Comparison of ENCODE assay signal across 17 cellular contexts in genomic region chr9:13447551-13448422, GRCh38.
DNase-seq lines count a peak whose midpoint lies in the region; ATAC-seq and TF ChIP-seq lines count a peak whose summit lies in the region.
"Had no signal": no experiment of that assay in that cellular context is flagged by ENCODE, and none has a peak within 500 bp of the region (broad histone marks: within the 10 kb centered on the region; RNA-seq: fewer than 3 reads in every experiment).

No MANE protein-coding gene starts in this region.

- H3K27ac Mint-ChIP-seq in GM23338, result peak overlapping the region; percentile 9; the same call in 1 of the 2 replicates
- peak overlapping the region; percentile 76 for H3K27ac Mint-ChIP-seq in endothelial cell (ENCODE audit: unreplicated experiment)

- H3K9me3 ChIP-seq in mesenchymal stem cell (ENCODE audit: control insufficient read depth, low read length) (no peaks in the 10 kb centered on the region), SJCRH30 (replicated peaks) (no peaks in the 10 kb centered on the region)
- H3K9me3 ChIP-seq: ovary, tibial artery had no signal

- H3K36me3 Mint-ChIP-seq in GM23338 (ENCODE audit: low read depth) (no peaks in the 10 kb centered on the region), endothelial cell (ENCODE audit: low read depth, unreplicated experiment) (no peaks in the 10 kb centered on the region)

- no peaks in the 10 kb centered on the region for H3K27me3 ChIP-seq in GM23338 (ENCODE audit: insufficient read depth)
- H3K27me3 ChIP-seq in mesenchymal stem cell (ENCODE audit: control insufficient read depth in 1 of 2, insufficient read depth in 1 of 2, low read length in 2 of 2), result no peaks in the 10 kb centered on the region
- H3K27me3 ChIP-seq in SJCRH30, result no peaks in the 10 kb centered on the region
- H3K27me3 ChIP-seq: ovary, tibial artery had no signal

- TF ChIP-seq CTCF in GM23338 (conservative IDR thresholded peaks at IDR 0.05; ENCODE audit: low read depth in 2 of 2), result no peak
- TF ChIP-seq CTCF in endothelial cell (IDR thresholded peaks at IDR 0.05; ENCODE audit: unreplicated experiment), result no peak

- DNase-seq in GM23338 (ENCODE audit: low spot score), result no peak
- DNase-seq in NCI-H69 (lab: John Stamatoyannopoulos, UW), result peak; percentile 93
- peak; percentile 9 for DNase-seq in endothelial cell (ENCODE audit: low spot score)
- no peak for DNase-seq in mesenchymal stem cell
- no peak for DNase-seq in SJCRH30
- DNase-seq: activated CD4-positive, CD25-positive, alpha-beta regulatory T cell treated with anti-CD3 and anti-CD28 coated beads, Interleukin-2, amount 50 U/mL, for 72 hours; activated effector memory CD4-positive, alpha-beta T cell treated with anti-CD3 and anti-CD28 coated beads, Interleukin-2, amount 50 U/mL, for 16 hours; head of caudate nucleus; kidney glomerular epithelial cell; MM.1S; ovary; stimulated activated CD4-positive, alpha-beta T cell treated with anti-CD3 and anti-CD28 coated beads, Interleukin-4, amount 100 ng/mL, for 4 hours; T-helper 2 cell; tibial artery had no signal

- 74% methylated on average over 4 of the region's 4 CpGs for WGBS in mesenchymal stem cell

- H4K91ac ChIP-seq in mesenchymal stem cell (ENCODE audit: low read length), result no peak overlapping the region

- no peak overlapping the region for H3K4me3 Mint-ChIP-seq in GM23338
- peak overlapping the region; percentile 42 for H3K4me3 Mint-ChIP-seq in endothelial cell (ENCODE audit: unreplicated experiment)

- H3K27ac ChIP-seq in GM23338 (ENCODE audit: low read depth) (no peak overlapping the region; the same call in 1 of the 2 replicates), mesenchymal stem cell (ENCODE audit: low read length, poor library complexity, severe bottlenecking) (no peak overlapping the region), SJCRH30 (no peak overlapping the region)
- H3K27ac ChIP-seq: ovary had no signal

- no peak overlapping the region for H4K8ac ChIP-seq in mesenchymal stem cell (ENCODE audit: low read length)

- H3K18ac ChIP-seq in mesenchymal stem cell (ENCODE audit: low read depth in 1 of 2, low read length in 2 of 2), result no peak overlapping the region

- no peak overlapping the region for H3K4me3 ChIP-seq in GM23338
- no peak overlapping the region for H3K4me3 ChIP-seq in mesenchymal stem cell (ENCODE audit: insufficient read depth in 1 of 2, low read depth in 1 of 2, low read length in 2 of 2)
- H3K4me3 ChIP-seq in SJCRH30, result no peak overlapping the region
- H3K4me3 ChIP-seq: ovary, tibial artery had no signal

- H2AFZ ChIP-seq in GM23338 (no peak overlapping the region), mesenchymal stem cell (ENCODE audit: low read depth, low read length) (no peak overlapping the region)

- H2BK5ac ChIP-seq in mesenchymal stem cell (ENCODE audit: low read depth, low read length, poor library complexity, severe bottlenecking), result no peak overlapping the region

- H3K79me2 ChIP-seq in GM23338 (replicated peaks; ENCODE audit: insufficient read depth), result no peaks in the 10 kb centered on the region

- no peak overlapping the region for H3K4ac ChIP-seq in mesenchymal stem cell (ENCODE audit: low read depth in 1 of 2, low read length in 2 of 2)

- no peak overlapping the region for H2BK120ac ChIP-seq in mesenchymal stem cell (ENCODE audit: low read depth, low read length)

- no peak overlapping the region for H3K14ac ChIP-seq in mesenchymal stem cell (ENCODE audit: low read length in 2 of 2)

- H3K79me1 ChIP-seq in mesenchymal stem cell (replicated peaks; ENCODE audit: low read length, poor library complexity, severe bottlenecking), result no peaks in the 10 kb centered on the region

- H3K36me3 ChIP-seq in GM23338 (ENCODE audit: insufficient read depth), result no peaks in the 10 kb centered on the region
- H3K36me3 ChIP-seq in mesenchymal stem cell (ENCODE audit: control insufficient read depth in 1 of 2, insufficient read depth in 2 of 2, low read depth in 1 of 2, low read length in 2 of 2), result no peaks in the 10 kb centered on the region
- no peaks in the 10 kb centered on the region for H3K36me3 ChIP-seq in SJCRH30
- H3K36me3 ChIP-seq: ovary, tibial artery had no signal

- peaks cover 23% of the 10 kb centered on the region for H3K4me1 ChIP-seq in GM23338 (ENCODE audit: insufficient read depth)
- H3K4me1 ChIP-seq in mesenchymal stem cell (ENCODE audit: control insufficient read depth, insufficient read depth, low read depth, low read length), result no peaks in the 10 kb centered on the region
- H3K4me1 ChIP-seq in SJCRH30, result peaks cover 12% of the 10 kb centered on the region

- no peak overlapping the region for H3K4me2 ChIP-seq in GM23338
- no peak overlapping the region for H3K4me2 ChIP-seq in mesenchymal stem cell (ENCODE audit: low read length, poor library complexity, severe bottlenecking)

- ATAC-seq in GM23338, result peak; percentile 31; the same call in 1 of the 3 replicates
- ATAC-seq in HG02642 (IDR thresholded peaks at IDR 0.05; ENCODE audit: poor library complexity, unreplicated experiment), result no peak
- no peak for ATAC-seq in HG03342 (IDR thresholded peaks at IDR 0.05; ENCODE audit: unreplicated experiment)
- ATAC-seq in HG03025 (IDR thresholded peaks at IDR 0.05; ENCODE audit: low FRiP score, unreplicated experiment), result no peak

- H2BK15ac ChIP-seq in mesenchymal stem cell (ENCODE audit: low read depth, poor library complexity, severe bottlenecking), result no peak overlapping the region

- no peak overlapping the region for H2AK5ac ChIP-seq in mesenchymal stem cell (ENCODE audit: low read length, severe bottlenecking)

- H3K23ac ChIP-seq in mesenchymal stem cell (ENCODE audit: low read length in 2 of 2), result no peak overlapping the region

- H4K20me1 ChIP-seq in GM23338 (replicated peaks; ENCODE audit: insufficient read depth), result no peaks in the 10 kb centered on the region

- H2BK12ac ChIP-seq in mesenchymal stem cell (ENCODE audit: low read length in 2 of 2), result no peak overlapping the region

- peaks cover 36% of the 10 kb centered on the region for H3K4me1 Mint-ChIP-seq in GM23338
- H3K4me1 Mint-ChIP-seq in endothelial cell (ENCODE audit: unreplicated experiment), result peaks cover 64% of the 10 kb centered on the region

- H3F3A ChIP-seq in GM23338 (replicated peaks; ENCODE audit: low read depth), result no peaks in the 10 kb centered on the region

- H3K27me3 Mint-ChIP-seq in GM23338 (ENCODE audit: insufficient read depth, low read depth, poor library complexity) (no peaks in the 10 kb centered on the region), endothelial cell (ENCODE audit: unreplicated experiment) (peaks cover 2% of the 10 kb centered on the region)

- H3K9me3 Mint-ChIP-seq in GM23338, result no peaks in the 10 kb centered on the region
- no peaks in the 10 kb centered on the region for H3K9me3 Mint-ChIP-seq in endothelial cell (ENCODE audit: unreplicated experiment)

- H3K9ac ChIP-seq in mesenchymal stem cell (ENCODE audit: low read length), result peak overlapping the region; percentile 64

- no peaks in the 10 kb centered on the region for H3K9me2 ChIP-seq in GM23338 (ENCODE audit: insufficient read depth)

TF ChIP-seq in GM23338, 12 proteins besides CTCF, POLR2A, EP300 and RAD21:
- no peak for TF ChIP-seq REST (IDR thresholded peaks at IDR 0.05; ENCODE audit: unreplicated experiment)

Comparison
In these comparisons a context has a peak if more than half of its experiments do, and no peak if none do; other contexts are left out.
1. DNase-seq: peak in NCI-H69 (single experiment) and endothelial cell (single experiment); none in GM23338 (single experiment), mesenchymal stem cell (single experiment) and SJCRH30 (0 of 2).